27 cellular contexts compared by ENCODE assay signal in genomic region chr2:237234268-237234667, GRCh38.
DNase-seq lines count a peak whose midpoint lies in the region; ATAC-seq and TF ChIP-seq lines count a peak whose summit lies in the region.
"Had no signal": no experiment of that assay in that cellular context is flagged by ENCODE, and none has a peak within 500 bp of the region (broad histone marks: within the 10 kb centered on the region; RNA-seq: fewer than 3 reads in every experiment).

No MANE protein-coding gene starts in this region.

- peaks cover 6% of the 10 kb centered on the region for H3K27me3 Mint-ChIP-seq in nephron progenitor cell (ENCODE audit: low read depth, poor library complexity)

- peak; percentile 73 for TF ChIP-seq EP300 in ovary (IDR thresholded peaks at IDR 0.05)
- TF ChIP-seq EP300 in suprapubic skin (IDR thresholded peaks at IDR 0.05): no peak

- DNase-seq in adipocyte (ENCODE audit: low read depth) (no peak), heart right ventricle (no peak), ovary (peak in 1 of 5 donors; percentile 25), suprapubic skin (ENCODE audit: low spot score in 2 of 2) (no peak), NCI-H2196 treated with DMSO at 0.1 percent for 48 hours (lab: John Stamatoyannopoulos, UW; ENCODE audit: unreplicated experiment) (no peak), DMS53 treated with DMSO at 0.1 percent for 48 hours (lab: John Stamatoyannopoulos, UW; ENCODE audit: unreplicated experiment) (no peak), nephron progenitor cell (no peak), iPS-NIHi11 (ENCODE audit: low spot score) (no peak)
- DNase-seq: activated CD8-positive, alpha-beta memory T cell treated with anti-CD3 and anti-CD28 coated beads, Interleukin-2, amount 50 U/mL, for 48 hours; activated naive CD8-positive, alpha-beta T cell treated with anti-CD3 and anti-CD28 coated beads for 36 hours; effector memory CD8-positive, alpha-beta T cell; EL; left colon; NCI-H1105; NCI-H510A treated with DMSO at 0.1 percent for 48 hours; NK-92 treated with Interleukin-12 subunit alpha and Interleukin-12 subunit beta, amount 100 ng/mL, for 24 hours; Peyer's patch; stimulated activated CD4-positive, alpha-beta T cell treated with anti-CD3 and anti-CD28 coated beads, Interleukin-12 subunit alpha, Interleukin-12 subunit beta, amount 100 ng/mL, for 4 hours; T-helper 2 cell had no signal

- peaks cover 6% of the 10 kb centered on the region for H3K9me3 Mint-ChIP-seq in nephron progenitor cell
- H3K9me3 Mint-ChIP-seq: activated naive CD8-positive, alpha-beta T cell treated with anti-CD3 and anti-CD28 coated beads for 36 hours; effector memory CD8-positive, alpha-beta T cell had no signal

- TF ChIP-seq CTCF in heart right ventricle (IDR thresholded peaks at IDR 0.05) (no peak), ovary (IDR thresholded peaks at IDR 0.05) (no peak), suprapubic skin (IDR thresholded peaks at IDR 0.05) (no peak), nephron progenitor cell (IDR thresholded peaks at IDR 0.05) (no peak)

- H3K4me3 ChIP-seq in adipocyte (ENCODE audit: low read length) (no peak overlapping the region), heart right ventricle (no peak overlapping the region), ovary (no peak overlapping the region), suprapubic skin (no peak overlapping the region)
- H3K4me3 ChIP-seq: Peyer's patch, SK-N-MC had no signal

- H3K27ac Mint-ChIP-seq in nephron progenitor cell: no peak overlapping the region
- H3K27ac Mint-ChIP-seq: activated naive CD8-positive, alpha-beta T cell treated with anti-CD3 and anti-CD28 coated beads for 36 hours; brain; CD14-positive monocyte; effector memory CD8-positive, alpha-beta T cell; mesothelial cell of epicardium; nephron; stimulated activated naive CD8-positive, alpha-beta T cell treated with anti-CD3 and anti-CD28 coated beads, Interleukin-15, Interleukin-2, amounts not matched to agents 100 ng/mL and 50 ng/mL, for 24 hours had no signal

- intact Hi-C loops in heart right ventricle (cut with DNase I): no loop called here
- intact Hi-C loops in ovary (cut with DNase I): no loop called here

- H3K9me3 ChIP-seq in adipocyte (ENCODE audit: control insufficient read depth, low read length) (no peaks in the 10 kb centered on the region), heart right ventricle (no peaks in the 10 kb centered on the region), ovary (no peaks in the 10 kb centered on the region), suprapubic skin (no peaks in the 10 kb centered on the region)
- H3K9me3 ChIP-seq: Peyer's patch had no signal

- WGBS in heart right ventricle, 2 donors: 47 to 79% methylated on average over 2 of the region's 2 CpGs
- WGBS in ovary, 3 donors: 57 to 91% (median 89%) methylated on average over 2 of the region's 2 CpGs
- WGBS in suprapubic skin: 78% methylated on average over 2 of the region's 2 CpGs

- H3K27ac ChIP-seq in heart right ventricle (peak overlapping the region in 8 of 10 donors; percentile 24 to 82 (median 72)), ovary (no peak overlapping the region), suprapubic skin (peak overlapping the region; percentile 82)
- H3K27ac ChIP-seq: SK-N-MC had no signal

- peak in 3 of 8 donors; percentile 36 to 77 (median 61) for ATAC-seq in heart right ventricle
- ATAC-seq: effector memory CD8-positive, alpha-beta T cell; esophagus mucosa; HepG2; left colon had no signal

- H3K4me1 ChIP-seq in adipocyte (ENCODE audit: control insufficient read depth, insufficient read depth, low read length) (peaks cover 66% of the 10 kb centered on the region), heart right ventricle (peaks cover 8 to 47% (median 20%) of the 10 kb centered on the region in 9 donors), ovary (ENCODE audit: insufficient read depth) (peaks cover 22% of the 10 kb centered on the region), suprapubic skin (peaks cover 8% of the 10 kb centered on the region)
- H3K4me1 ChIP-seq: Peyer's patch had no signal

- H3K36me3 ChIP-seq in adipocyte (ENCODE audit: control insufficient read depth, insufficient read depth, low read length, severe bottlenecking) (no peaks in the 10 kb centered on the region), heart right ventricle (no peaks in the 10 kb centered on the region), ovary (no peaks in the 10 kb centered on the region), suprapubic skin (no peaks in the 10 kb centered on the region)
- H3K36me3 ChIP-seq: Peyer's patch had no signal

- TF ChIP-seq POLR2A in ovary (IDR thresholded peaks at IDR 0.05) (no peak), suprapubic skin (IDR thresholded peaks at IDR 0.05) (no peak)

- peak overlapping the region; percentile 53 for H3K9ac ChIP-seq in adipocyte (ENCODE audit: low read length)

- no peak overlapping the region for H3K4me3 Mint-ChIP-seq in nephron progenitor cell
- H3K4me3 Mint-ChIP-seq: activated naive CD8-positive, alpha-beta T cell treated with anti-CD3 and anti-CD28 coated beads for 36 hours; brain; CD14-positive monocyte; effector memory CD8-positive, alpha-beta T cell; mesothelial cell of epicardium; nephron; stimulated activated naive CD8-positive, alpha-beta T cell treated with anti-CD3 and anti-CD28 coated beads, Interleukin-15, Interleukin-2, amounts not matched to agents 100 ng/mL and 50 ng/mL, for 24 hours had no signal

- no peaks in the 10 kb centered on the region for H3K27me3 ChIP-seq in adipocyte (replicated peaks; ENCODE audit: control insufficient read depth, insufficient read depth, low read length)
- no peaks in the 10 kb centered on the region for H3K27me3 ChIP-seq in heart right ventricle
- no peaks in the 10 kb centered on the region for H3K27me3 ChIP-seq in ovary
- no peaks in the 10 kb centered on the region for H3K27me3 ChIP-seq in suprapubic skin
- H3K27me3 ChIP-seq: Peyer's patch had no signal

- no peaks in the 10 kb centered on the region for H3K4me1 Mint-ChIP-seq in nephron progenitor cell
- H3K4me1 Mint-ChIP-seq: activated naive CD8-positive, alpha-beta T cell treated with anti-CD3 and anti-CD28 coated beads for 36 hours; CD14-positive monocyte; mesothelial cell of epicardium had no signal

- H3K36me3 Mint-ChIP-seq in nephron progenitor cell (ENCODE audit: low read depth): no peaks in the 10 kb centered on the region
- H3K36me3 Mint-ChIP-seq: activated naive CD8-positive, alpha-beta T cell treated with anti-CD3 and anti-CD28 coated beads for 36 hours; brain; CD14-positive monocyte; mesothelial cell of epicardium had no signal

Comparison
In these comparisons a context has a peak if more than half of its experiments do, and no peak if none do; other contexts are left out.
1. H3K27ac ChIP-seq: peak in heart right ventricle (8 of 10) and suprapubic skin (single experiment); none in ovary (0 of 2).